In the genomic region with DNA sequence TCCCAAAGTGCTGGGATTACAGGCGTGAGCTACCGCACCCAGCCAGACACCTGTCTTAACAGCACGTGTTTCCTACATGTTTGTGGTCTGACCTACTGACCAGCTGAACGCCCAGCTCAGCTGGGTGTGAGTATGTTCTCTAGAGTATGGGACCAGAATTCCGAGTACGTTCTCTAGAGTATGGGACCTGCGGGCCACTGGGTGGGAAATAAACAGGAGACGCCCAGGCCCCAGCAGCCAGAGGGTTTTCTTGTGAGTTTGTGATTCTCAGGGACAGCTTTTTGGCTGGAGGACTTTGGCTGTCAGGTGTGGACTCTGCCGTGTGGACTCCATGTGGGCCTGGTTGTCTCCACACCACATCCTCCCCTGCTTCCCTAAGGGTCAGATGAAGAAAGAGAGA, we compare ENCODE assay signal across 21 cellular contexts.
DNase-seq lines count a peak whose midpoint lies in the region; ATAC-seq and TF ChIP-seq lines count a peak whose summit lies in the region.
"Had no signal": no experiment of that assay in that cellular context is flagged by ENCODE, and none has a peak within 500 bp of the region (broad histone marks: within the 10 kb centered on the region; RNA-seq: fewer than 3 reads in every experiment).

No MANE protein-coding gene starts in this region.

- no peaks in the 10 kb centered on the region for H4K20me1 ChIP-seq in BLaER1

- H3K27ac ChIP-seq in BLaER1: peak overlapping the region; percentile 82
- H3K27ac ChIP-seq in esophagus muscularis mucosa (replicated peaks in 1 of 4): no peak overlapping the region
- H3K27ac ChIP-seq in neuronal stem cell (replicated peaks; ENCODE audit: low read length): no peak overlapping the region
- H3K27ac ChIP-seq: 22Rv1, KMS-11, SK-N-MC had no signal

- no peak overlapping the region for H2AFZ ChIP-seq in neuronal stem cell (ENCODE audit: low read length)

- no peak overlapping the region for H3K4me3 Mint-ChIP-seq in stimulated activated effector memory CD8-positive, alpha-beta T cell treated with anti-CD3 and anti-CD28 coated beads, Interleukin-12 subunit alpha, Interleukin-12 subunit beta, amount 100 ng/mL, for 72 hours
- H3K4me3 Mint-ChIP-seq: CD4-positive, CD25-positive, alpha-beta regulatory T cell had no signal

- no peak for TF ChIP-seq POLR2A in esophagus muscularis mucosa (IDR thresholded peaks at IDR 0.05; ENCODE audit: low read depth)

- DNase-seq in activated CD8-positive, alpha-beta memory T cell treated with anti-CD3 and anti-CD28 coated beads for 24 hours: peak; percentile 37
- DNase-seq in activated CD8-positive, alpha-beta memory T cell treated with anti-CD3 and anti-CD28 coated beads, Interleukin-2, amount 50 U/mL, for 48 hours: no peak
- DNase-seq in esophagus muscularis mucosa (ENCODE audit: extremely low spot score) (peak; percentile 60), neuronal stem cell (ENCODE audit: low spot score) (no peak), GM13976 (ENCODE audit: low spot score) (no peak)
- no peak for DNase-seq in stimulated activated effector memory CD8-positive, alpha-beta T cell treated with anti-CD3 and anti-CD28 coated beads, Interleukin-12 subunit alpha, Interleukin-12 subunit beta, amount 100 ng/mL, for 72 hours (ENCODE audit: low spot score in 2 of 2)
- DNase-seq: CD4-positive, CD25-positive, alpha-beta regulatory T cell; NCI-H1092; NCI-H1417 treated with DMSO at 0.1 percent for 48 hours; NCI-H2081 treated with DMSO at 0.1 percent for 48 hours; NCI-H2171; NCI-H226; NCI-H510A; SHP77 treated with DMSO at 0.1 percent for 48 hours had no signal

- H3K4me1 Mint-ChIP-seq in stimulated activated effector memory CD8-positive, alpha-beta T cell treated with anti-CD3 and anti-CD28 coated beads, Interleukin-12 subunit alpha, Interleukin-12 subunit beta, amount 100 ng/mL, for 72 hours: no peaks in the 10 kb centered on the region
- H3K4me1 Mint-ChIP-seq: CD4-positive, CD25-positive, alpha-beta regulatory T cell had no signal

- TF ChIP-seq EP300 in esophagus muscularis mucosa (IDR thresholded peaks at IDR 0.05): no peak

- H3K14ac ChIP-seq in neuronal stem cell (ENCODE audit: low read length): no peak overlapping the region

- peak overlapping the region; percentile 38 for H2AK5ac ChIP-seq in neuronal stem cell (ENCODE audit: low read depth, low read length)

- no peak overlapping the region for H3K4ac ChIP-seq in neuronal stem cell (ENCODE audit: low read length)

- no peaks in the 10 kb centered on the region for H3K36me3 Mint-ChIP-seq in stimulated activated effector memory CD8-positive, alpha-beta T cell treated with anti-CD3 and anti-CD28 coated beads, Interleukin-12 subunit alpha, Interleukin-12 subunit beta, amount 100 ng/mL, for 72 hours
- H3K36me3 Mint-ChIP-seq: CD4-positive, CD25-positive, alpha-beta regulatory T cell; IgD-negative memory B cell had no signal

- no peak overlapping the region for H3K23ac ChIP-seq in neuronal stem cell (ENCODE audit: low read depth, low read length, poor library complexity)

- H3K27me3 ChIP-seq in BLaER1 (no peaks in the 10 kb centered on the region), esophagus muscularis mucosa (peaks cover 0 to 28% (median 0%) of the 10 kb centered on the region in 4 donors), neuronal stem cell (ENCODE audit: control insufficient read depth in 3 of 3, insufficient read depth in 3 of 3, low read depth in 1 of 3, low read length in 3 of 3) (peaks cover 0 to 16% (median 0%) of the 10 kb centered on the region in 3 experiments)

- H3K4me3 ChIP-seq in BLaER1 (peak overlapping the region; percentile 37), esophagus muscularis mucosa (no peak overlapping the region), neuronal stem cell (ENCODE audit: low read length in 2 of 2) (no peak overlapping the region)
- H3K4me3 ChIP-seq: SK-N-MC had no signal

- in situ Hi-C loops in GM13976 (cut with MboI; ENCODE audit: low sequenced_read_pairs, unreplicated experiment): no loop called here

- H3K9me3 Mint-ChIP-seq in stimulated activated effector memory CD8-positive, alpha-beta T cell treated with anti-CD3 and anti-CD28 coated beads, Interleukin-12 subunit alpha, Interleukin-12 subunit beta, amount 100 ng/mL, for 72 hours: no peaks in the 10 kb centered on the region

- no peak overlapping the region for H4K91ac ChIP-seq in neuronal stem cell (ENCODE audit: low read depth, low read length, poor library complexity)

- H3K36me3 ChIP-seq in BLaER1: no peaks in the 10 kb centered on the region
- no peaks in the 10 kb centered on the region for H3K36me3 ChIP-seq in esophagus muscularis mucosa
- H3K36me3 ChIP-seq in neuronal stem cell (replicated peaks in 1 of 2; ENCODE audit: control insufficient read depth in 2 of 2, insufficient read depth in 2 of 2, low read length in 2 of 2): no peaks in the 10 kb centered on the region
- H3K36me3 ChIP-seq: BE2C had no signal

- intact Hi-C loops in esophagus muscularis mucosa (cut with DNase I): no loop called here

- H2BK15ac ChIP-seq in neuronal stem cell (ENCODE audit: low read length): no peak overlapping the region

- H3K9me3 ChIP-seq in BLaER1 (no peaks in the 10 kb centered on the region), esophagus muscularis mucosa (no peaks in the 10 kb centered on the region), neuronal stem cell (replicated peaks in 1 of 2; ENCODE audit: control insufficient read depth in 2 of 2, insufficient read depth in 1 of 2, low read depth in 1 of 2, low read length in 2 of 2) (no peaks in the 10 kb centered on the region)
- H3K9me3 ChIP-seq: BE2C had no signal

- peak overlapping the region; percentile 72 for H3K4me2 ChIP-seq in BLaER1
- H3K4me2 ChIP-seq in neuronal stem cell (ENCODE audit: insufficient read depth, low read length, poor library complexity, severe bottlenecking): no peak overlapping the region
- H3K4me2 ChIP-seq: KMS-11 had no signal

- no peaks in the 10 kb centered on the region for H3K79me1 ChIP-seq in neuronal stem cell (ENCODE audit: low read depth, low read length)

- 86% methylated on average over 5 of the region's 9 CpGs for WGBS in esophagus muscularis mucosa
- WGBS in neuronal stem cell (ENCODE audit: extremely low coverage in 2 of 2, insufficient read length in 2 of 2, insufficient replicate concordance in 1 of 2), 2 donors: no CpG with 5 or more reads among the region's 9 CpGs

- H4K8ac ChIP-seq in neuronal stem cell (ENCODE audit: low read depth, low read length): no peak overlapping the region

- no peak overlapping the region for H3K27ac Mint-ChIP-seq in stimulated activated effector memory CD8-positive, alpha-beta T cell treated with anti-CD3 and anti-CD28 coated beads, Interleukin-12 subunit alpha, Interleukin-12 subunit beta, amount 100 ng/mL, for 72 hours
- H3K27ac Mint-ChIP-seq: CD4-positive, CD25-positive, alpha-beta regulatory T cell; IgD-negative memory B cell had no signal

- peak overlapping the region; percentile 55 for H3K9ac ChIP-seq in BLaER1
- no peak overlapping the region for H3K9ac ChIP-seq in neuronal stem cell (ENCODE audit: low read depth, low read length, poor library complexity)
- H3K9ac ChIP-seq: KMS-11 had no signal

- H3K4me1 ChIP-seq in BLaER1: peaks cover 74% of the 10 kb centered on the region
- peaks cover 11 to 12% (median 11%) of the 10 kb centered on the region in 4 donors for H3K4me1 ChIP-seq in esophagus muscularis mucosa
- H3K4me1 ChIP-seq in neuronal stem cell (ENCODE audit: control insufficient read depth in 2 of 2, insufficient read depth in 1 of 2, low read depth in 1 of 2, low read length in 2 of 2): peaks cover 0 to 2% of the 10 kb centered on the region in 2 donors
- H3K4me1 ChIP-seq: BE2C had no signal

- ATAC-seq in stimulated activated effector memory CD8-positive, alpha-beta T cell treated with anti-CD3 and anti-CD28 coated beads, Interleukin-12 subunit alpha, Interleukin-12 subunit beta, amount 100 ng/mL, for 72 hours: no peak
- ATAC-seq in GM18502 (IDR thresholded peaks at IDR 0.05; ENCODE audit: poor library complexity, unreplicated experiment): no peak

- no peak overlapping the region for H2BK120ac ChIP-seq in neuronal stem cell (ENCODE audit: low read depth, low read length)

- TF ChIP-seq CTCF in esophagus muscularis mucosa (IDR thresholded peaks at IDR 0.05): no peak
- TF ChIP-seq CTCF in GM13976 (IDR thresholded peaks at IDR 0.05; ENCODE audit: borderline replicate concordance, control extremely low read depth, extremely low read depth, insufficient read depth, missing control alignments): no peak

- no peak overlapping the region for H2BK12ac ChIP-seq in neuronal stem cell (ENCODE audit: low read length)

- H2BK5ac ChIP-seq in neuronal stem cell (ENCODE audit: low read length): no peak overlapping the region

- peak overlapping the region; percentile 13 for H3K18ac ChIP-seq in neuronal stem cell (ENCODE audit: low read length)

Comparison
In these comparisons a context has a peak if more than half of its experiments do, and no peak if none do; other contexts are left out.
1. DNase-seq: peak in activated CD8-positive, alpha-beta memory T cell treated with anti-CD3 and anti-CD28 coated beads for 24 hours (single experiment) and esophagus muscularis mucosa (single experiment); none in activated CD8-positive, alpha-beta memory T cell treated with anti-CD3 and anti-CD28 coated beads, Interleukin-2, amount 50 U/mL, for 48 hours (single experiment), neuronal stem cell (single experiment), stimulated activated effector memory CD8-positive, alpha-beta T cell treated with anti-CD3 and anti-CD28 coated beads, Interleukin-12 subunit alpha, Interleukin-12 subunit beta, amount 100 ng/mL, for 72 hours (0 of 2) and GM13976 (single experiment).